13 cellular contexts compared by ENCODE assay signal in genomic region chr11:57071829-57072228, GRCh38.
DNase-seq lines count a peak whose midpoint lies in the region; ATAC-seq, FAIRE-seq and TF ChIP-seq lines count a peak whose summit lies in the region.
"Had no signal": no experiment of that assay in that cellular context is flagged by ENCODE, and none has a peak within 500 bp of the region (broad histone marks: within the 10 kb centered on the region; RNA-seq: fewer than 3 reads in every experiment).

No MANE protein-coding gene starts in this region.

- FAIRE-seq in kidney (lab: Jason Lieb, UNC): no peak

- no peak overlapping the region for H3K27ac Mint-ChIP-seq in activated T-cell treated with anti-CD3 and anti-CD28 coated beads, Interleukin-2, amount 50 U/mL, for 72 hours
- H3K27ac Mint-ChIP-seq: dendritic cell treated with granulocyte-macrophage colony-stimulating factor and Interleukin-4, amounts not matched to agents 40 ng/mL and 50 ng/mL, for 4 days had no signal

- H3K4me3 ChIP-seq in kidney (ENCODE audit: low read length in 2 of 2) (no peak overlapping the region), suprapubic skin (no peak overlapping the region)
- H3K4me3 ChIP-seq: SK-N-MC had no signal

- H3K27me3 ChIP-seq in suprapubic skin: no peaks in the 10 kb centered on the region

- no peak overlapping the region for H3K9ac ChIP-seq in kidney (ENCODE audit: low read length in 2 of 2)

- H3K4me3 Mint-ChIP-seq in activated T-cell treated with anti-CD3 and anti-CD28 coated beads, Interleukin-2, amount 50 U/mL, for 72 hours: no peak overlapping the region
- H3K4me3 Mint-ChIP-seq: dendritic cell treated with granulocyte-macrophage colony-stimulating factor and Interleukin-4, amounts not matched to agents 40 ng/mL and 50 ng/mL, for 4 days had no signal

- H3K4me1 ChIP-seq in kidney (ENCODE audit: control insufficient read depth in 1 of 2, insufficient read depth in 1 of 2, low read depth in 1 of 2, low read length in 2 of 2): no peaks in the 10 kb centered on the region
- peaks cover 19% of the 10 kb centered on the region for H3K4me1 ChIP-seq in suprapubic skin

- no peaks in the 10 kb centered on the region for H3K4me1 Mint-ChIP-seq in activated T-cell treated with anti-CD3 and anti-CD28 coated beads, Interleukin-2, amount 50 U/mL, for 72 hours (ENCODE audit: low read depth)

- TF ChIP-seq CTCF in kidney (IDR thresholded peaks at IDR 0.05; ENCODE audit: borderline replicate concordance, extremely low read depth, insufficient read depth): no peak
- no peak for TF ChIP-seq CTCF in suprapubic skin (IDR thresholded peaks at IDR 0.05)

- intact Hi-C loops in kidney (cut with DNase I): no loop called here

- ATAC-seq in GM18505 (IDR thresholded peaks at IDR 0.05; ENCODE audit: unreplicated experiment) (peak; percentile 50), HG03280 (IDR thresholded peaks at IDR 0.05; ENCODE audit: unreplicated experiment) (no peak)
- no peak for ATAC-seq in activated T-cell treated with anti-CD3 and anti-CD28 coated beads, Interleukin-2, amount 50 U/mL, for 72 hours (replicated peaks in 1 of 2)

- TF ChIP-seq POLR2A in GM18505 (IDR thresholded peaks at IDR 0.05; ENCODE audit: borderline replicate concordance, extremely low read depth, insufficient read depth, insufficient read length) (no peak), suprapubic skin (IDR thresholded peaks at IDR 0.05) (no peak)

- H3K36me3 Mint-ChIP-seq in activated T-cell treated with anti-CD3 and anti-CD28 coated beads, Interleukin-2, amount 50 U/mL, for 72 hours (ENCODE audit: insufficient read depth in 2 of 2): no peaks in the 10 kb centered on the region

- H3K36me3 ChIP-seq in kidney (ENCODE audit: control insufficient read depth in 1 of 2, insufficient read depth in 2 of 2, low read length in 2 of 2): no peaks in the 10 kb centered on the region
- no peaks in the 10 kb centered on the region for H3K36me3 ChIP-seq in suprapubic skin

- TF ChIP-seq EP300 in suprapubic skin (IDR thresholded peaks at IDR 0.05): no peak

- DNase-seq in amniotic epithelial cell (ENCODE audit: low read depth): peak; percentile 58
- DNase-seq in kidney: no peak
- no peak for DNase-seq in suprapubic skin (ENCODE audit: low spot score in 2 of 2)
- no peak for DNase-seq in globus pallidus (ENCODE audit: low spot score)
- DNase-seq in OCI-M1 (lab: John Stamatoyannopoulos, UW): no peak
- DNase-seq in activated T-cell treated with anti-CD3 and anti-CD28 coated beads, Interleukin-2, amount 50 U/mL, for 72 hours: no peak
- DNase-seq: activated CD4-positive, alpha-beta T cell treated with anti-CD3 and anti-CD28 coated beads for 4 hours; activated effector memory CD4-positive, alpha-beta T cell treated with anti-CD3 and anti-CD28 coated beads, Interleukin-2, amount 50 U/mL, for 16 hours; DMS53 had no signal

- no peaks in the 10 kb centered on the region for H3K27me3 Mint-ChIP-seq in activated T-cell treated with anti-CD3 and anti-CD28 coated beads, Interleukin-2, amount 50 U/mL, for 72 hours (ENCODE audit: low read depth)

- H3K27ac ChIP-seq in kidney (ENCODE audit: low read depth in 2 of 2, low read length in 2 of 2): peak overlapping the region; percentile 14 to 30
- H3K27ac ChIP-seq in suprapubic skin: peak overlapping the region; percentile 82
- H3K27ac ChIP-seq: SK-N-MC had no signal

- H3K9me3 ChIP-seq in kidney (ENCODE audit: control insufficient read depth in 1 of 2, low read length in 2 of 2): peaks cover 0 to 3% of the 10 kb centered on the region in 2 donors
- no peaks in the 10 kb centered on the region for H3K9me3 ChIP-seq in suprapubic skin

- H3K9me3 Mint-ChIP-seq in activated T-cell treated with anti-CD3 and anti-CD28 coated beads, Interleukin-2, amount 50 U/mL, for 72 hours: no peaks in the 10 kb centered on the region
- H3K9me3 Mint-ChIP-seq: dendritic cell treated with granulocyte-macrophage colony-stimulating factor and Interleukin-4, amounts not matched to agents 40 ng/mL and 50 ng/mL, for 4 days had no signal
